Comparison of ENCODE assay signal across 29 cellular contexts in genomic region chr2:20168727-20169696, GRCh38. TPM values are rescaled to one million over a fixed set of nuclear protein-coding genes. Genes with fewer than 3 reads are reported as not detected.
DNase-seq lines count a peak whose midpoint lies in the region; ATAC-seq and TF ChIP-seq lines count a peak whose summit lies in the region.
"Had no signal": no experiment of that assay in that cellular context is flagged by ENCODE, and none has a peak within 500 bp of the region (broad histone marks: within the 10 kb centered on the region; RNA-seq: fewer than 3 reads in every experiment).

No MANE protein-coding gene starts in this region.

- H3K4me2 ChIP-seq in mesenchymal stem cell (ENCODE audit: low read length, poor library complexity, severe bottlenecking), result no peak overlapping the region

- no peak overlapping the region for H2BK120ac ChIP-seq in mesenchymal stem cell (ENCODE audit: low read depth, low read length)

- no peaks in the 10 kb centered on the region for H3K36me3 ChIP-seq in H7 (replicated peaks; ENCODE audit: control insufficient read depth, insufficient read depth, low read length)
- H3K36me3 ChIP-seq in mesenchymal stem cell (ENCODE audit: control insufficient read depth in 1 of 2, insufficient read depth in 2 of 2, low read depth in 1 of 2, low read length in 2 of 2), result no peaks in the 10 kb centered on the region
- no peaks in the 10 kb centered on the region for H3K36me3 ChIP-seq in suprapubic skin
- H3K36me3 ChIP-seq in thyroid gland, result no peaks in the 10 kb centered on the region
- H3K36me3 ChIP-seq: pancreas, uterus had no signal

- H3K23ac ChIP-seq in mesenchymal stem cell (ENCODE audit: low read length in 2 of 2), result no peak overlapping the region

- H3K9ac ChIP-seq in mesenchymal stem cell (ENCODE audit: low read length), result no peak overlapping the region

- TF ChIP-seq POLR2A in suprapubic skin (IDR thresholded peaks at IDR 0.05), result no peak
- no peak for TF ChIP-seq POLR2A in thyroid gland (IDR thresholded peaks at IDR 0.05)

- TF ChIP-seq EP300 in suprapubic skin (IDR thresholded peaks at IDR 0.05), result no peak

- 86% methylated on average over 21 of the region's 26 CpGs for WGBS in mesenchymal stem cell
- WGBS in suprapubic skin, result 73% methylated on average over 13 of the region's 26 CpGs
- 86 to 90% methylated on average over 15 to 16 of the region's 26 CpGs for WGBS in thyroid gland, 2 donors

- no peak overlapping the region for H3K14ac ChIP-seq in mesenchymal stem cell (ENCODE audit: low read length in 2 of 2)

- no peak overlapping the region for H3K27ac Mint-ChIP-seq in chondrocyte (ENCODE audit: unreplicated experiment)
- H3K27ac Mint-ChIP-seq: activated CD4-positive, alpha-beta T cell treated with anti-CD3 and anti-CD28 coated beads, Interleukin-2, amount 10 ng/mL, durations not matched to agents 7 days and 5 days; activated naive CD8-positive, alpha-beta T cell treated with anti-CD3 and anti-CD28 coated beads, Interleukin-2, amount 10 ng/mL, durations not matched to agents 7 days and 5 days; activated T-cell treated with anti-CD3 and anti-CD28 coated beads, Interleukin-2, amount 50 U/mL, for 24 hours; B cell; natural killer cell; stimulated activated naive B cell treated with anti-CD40 and anti-IgM and Interleukin-4, amounts not matched to agents 10 μg/mL and 1 μg/mL and 100 μg/mL, for 72 hours had no signal

- H2BK15ac ChIP-seq in mesenchymal stem cell (ENCODE audit: low read depth, poor library complexity, severe bottlenecking), result no peak overlapping the region

- H2BK5ac ChIP-seq in mesenchymal stem cell (ENCODE audit: low read depth, low read length, poor library complexity, severe bottlenecking), result no peak overlapping the region

- no peaks in the 10 kb centered on the region for H3K9me3 ChIP-seq in mesenchymal stem cell (ENCODE audit: control insufficient read depth, low read length)
- no peaks in the 10 kb centered on the region for H3K9me3 ChIP-seq in suprapubic skin
- no peaks in the 10 kb centered on the region for H3K9me3 ChIP-seq in thyroid gland
- H3K9me3 ChIP-seq: pancreas, uterus had no signal

- no peak overlapping the region for H4K8ac ChIP-seq in mesenchymal stem cell (ENCODE audit: low read length)

- H3K27me3 ChIP-seq in H7 (ENCODE audit: control insufficient read depth, insufficient read depth, low read length), result no peaks in the 10 kb centered on the region
- no peaks in the 10 kb centered on the region for H3K27me3 ChIP-seq in mesenchymal stem cell (ENCODE audit: control insufficient read depth in 1 of 2, insufficient read depth in 1 of 2, low read length in 2 of 2)
- no peaks in the 10 kb centered on the region for H3K27me3 ChIP-seq in suprapubic skin
- H3K27me3 ChIP-seq in thyroid gland, result no peaks in the 10 kb centered on the region
- H3K27me3 ChIP-seq: pancreas, uterus had no signal

- H4K91ac ChIP-seq in mesenchymal stem cell (ENCODE audit: low read length), result peak overlapping the region; percentile 29

- H3K4me3 Mint-ChIP-seq in chondrocyte (ENCODE audit: unreplicated experiment), result no peak overlapping the region
- H3K4me3 Mint-ChIP-seq: activated CD4-positive, alpha-beta T cell treated with anti-CD3 and anti-CD28 coated beads, Interleukin-2, amount 10 ng/mL, durations not matched to agents 7 days and 5 days; activated naive CD8-positive, alpha-beta T cell treated with anti-CD3 and anti-CD28 coated beads, Interleukin-2, amount 10 ng/mL, durations not matched to agents 7 days and 5 days; activated T-cell treated with anti-CD3 and anti-CD28 coated beads, Interleukin-2, amount 50 U/mL, for 24 hours; B cell; natural killer cell; stimulated activated naive B cell treated with anti-CD40 and anti-IgM and Interleukin-4, amounts not matched to agents 10 μg/mL and 1 μg/mL and 100 μg/mL, for 72 hours had no signal

- no peaks in the 10 kb centered on the region for H3K9me3 Mint-ChIP-seq in chondrocyte (ENCODE audit: low read depth)
- H3K9me3 Mint-ChIP-seq: activated CD4-positive, alpha-beta T cell treated with anti-CD3 and anti-CD28 coated beads, Interleukin-2, amount 10 ng/mL, durations not matched to agents 7 days and 5 days; activated naive CD8-positive, alpha-beta T cell treated with anti-CD3 and anti-CD28 coated beads, Interleukin-2, amount 10 ng/mL, durations not matched to agents 7 days and 5 days; activated T-cell treated with anti-CD3 and anti-CD28 coated beads, Interleukin-2, amount 50 U/mL, for 24 hours; IgD-negative memory B cell; natural killer cell; stimulated activated naive B cell treated with anti-CD40 and anti-IgM and Interleukin-4, amounts not matched to agents 10 μg/mL and 1 μg/mL and 100 μg/mL, for 72 hours had no signal

- H3K27me3 Mint-ChIP-seq in chondrocyte (ENCODE audit: low read depth), result no peaks in the 10 kb centered on the region

- H3K4me1 ChIP-seq in mesenchymal stem cell (ENCODE audit: control insufficient read depth, insufficient read depth, low read depth, low read length) (peaks cover 44% of the 10 kb centered on the region), suprapubic skin (peaks cover 42% of the 10 kb centered on the region), thyroid gland (peaks cover 0 to 3% of the 10 kb centered on the region in 2 donors)
- H3K4me1 ChIP-seq: pancreas, uterus had no signal

- H3K4me3 ChIP-seq in H7 (ENCODE audit: insufficient read depth, low read depth, low read length) (no peak overlapping the region), mesenchymal stem cell (ENCODE audit: insufficient read depth in 1 of 2, low read depth in 1 of 2, low read length in 2 of 2) (no peak overlapping the region), suprapubic skin (no peak overlapping the region), thyroid gland (replicated peaks in 1 of 3) (no peak overlapping the region)
- H3K4me3 ChIP-seq: pancreas, skin epidermis, uterus had no signal

- H2AK5ac ChIP-seq in mesenchymal stem cell (ENCODE audit: low read length, severe bottlenecking), result peak overlapping the region; percentile 37

- DNase-seq in H7 (peak; percentile 56), chondrocyte (ENCODE audit: low spot score) (peak; percentile 66), mesenchymal stem cell (no peak), suprapubic skin (ENCODE audit: low spot score in 2 of 2) (peak; percentile 55 to 64), thyroid gland (no peak)
- no peak for DNase-seq in activated CD4-positive, alpha-beta T cell treated with anti-CD3 and anti-CD28 coated beads for 1 hour
- no peak for DNase-seq in stimulated activated CD4-positive, alpha-beta T cell treated with anti-CD3 and anti-CD28 coated beads, Interleukin-12 subunit alpha, Interleukin-12 subunit beta, amount 100 ng/mL, for 4 hours
- DNase-seq: ACHN; activated CD4-positive, alpha-beta T cell treated with anti-CD3 and anti-CD28 coated beads, Interleukin-2, amount 10 ng/mL, durations not matched to agents 7 days and 5 days; activated gamma-delta T cell treated with Interleukin-2 at 50 U/mL for 16 hours; activated naive CD8-positive, alpha-beta T cell treated with anti-CD3 and anti-CD28 coated beads, Interleukin-2, amount 10 ng/mL, durations not matched to agents 7 days and 5 days; activated T-cell treated with anti-CD3 and anti-CD28 coated beads, Interleukin-2, amount 50 U/mL, for 24 hours; cortex of kidney; EL; HCEC 1CT; natural killer cell; NCI-H1436 treated with DMSO at 0.1 percent for 48 hours; NCI-H2107; NCI-H446; NCI-H774; RPMI8226; stimulated activated naive B cell treated with anti-CD40 and anti-IgM and Interleukin-4, amounts not matched to agents 10 μg/mL and 1 μg/mL and 100 μg/mL, for 72 hours; T1000; uterus had no signal

- no peak overlapping the region for H3K27ac ChIP-seq in mesenchymal stem cell (ENCODE audit: low read length, poor library complexity, severe bottlenecking)
- peak overlapping the region; percentile 17 for H3K27ac ChIP-seq in suprapubic skin
- H3K27ac ChIP-seq in thyroid gland, result no peak overlapping the region
- H3K27ac ChIP-seq: pancreas, uterus had no signal

- no peaks in the 10 kb centered on the region for H3K79me1 ChIP-seq in mesenchymal stem cell (replicated peaks; ENCODE audit: low read length, poor library complexity, severe bottlenecking)

- H3K18ac ChIP-seq in mesenchymal stem cell (ENCODE audit: low read depth in 1 of 2, low read length in 2 of 2), result no peak overlapping the region

- H3K36me3 Mint-ChIP-seq in chondrocyte (ENCODE audit: low read depth), result no peaks in the 10 kb centered on the region
- H3K36me3 Mint-ChIP-seq: activated naive CD8-positive, alpha-beta T cell treated with anti-CD3 and anti-CD28 coated beads, Interleukin-2, amount 10 ng/mL, durations not matched to agents 7 days and 5 days; IgD-negative memory B cell; natural killer cell; stimulated activated naive B cell treated with anti-CD40 and anti-IgM and Interleukin-4, amounts not matched to agents 10 μg/mL and 1 μg/mL and 100 μg/mL, for 72 hours had no signal

- ATAC-seq in GM18858 (IDR thresholded peaks at IDR 0.05; ENCODE audit: unreplicated experiment), result no peak
- ATAC-seq: natural killer cell; pancreas; stimulated activated naive B cell treated with anti-CD40 and anti-IgM and Interleukin-4, amounts not matched to agents 10 μg/mL and 1 μg/mL and 100 μg/mL, for 72 hours had no signal

- TF ChIP-seq CTCF in chondrocyte (IDR thresholded peaks at IDR 0.05) (no peak), suprapubic skin (IDR thresholded peaks at IDR 0.05) (no peak), thyroid gland (IDR thresholded peaks at IDR 0.05) (no peak)

- H3K4me1 Mint-ChIP-seq in chondrocyte (ENCODE audit: low read depth), result no peaks in the 10 kb centered on the region
- H3K4me1 Mint-ChIP-seq: activated CD4-positive, alpha-beta T cell treated with anti-CD3 and anti-CD28 coated beads, Interleukin-2, amount 10 ng/mL, durations not matched to agents 7 days and 5 days; activated naive CD8-positive, alpha-beta T cell treated with anti-CD3 and anti-CD28 coated beads, Interleukin-2, amount 10 ng/mL, durations not matched to agents 7 days and 5 days; B cell; IgD-negative memory B cell; natural killer cell; stimulated activated naive B cell treated with anti-CD40 and anti-IgM and Interleukin-4, amounts not matched to agents 10 μg/mL and 1 μg/mL and 100 μg/mL, for 72 hours had no signal

- H3K4ac ChIP-seq in mesenchymal stem cell (ENCODE audit: low read depth in 1 of 2, low read length in 2 of 2), result no peak overlapping the region

- H2BK12ac ChIP-seq in mesenchymal stem cell (ENCODE audit: low read length in 2 of 2), result no peak overlapping the region

- no peak overlapping the region for H2AFZ ChIP-seq in mesenchymal stem cell (ENCODE audit: low read depth, low read length)

- intact Hi-C loops in thyroid gland (cut with DNase I), result no loop called here

RNA-seq across cellular contexts. Expression of gene SDC1, which starts 55.9 kb away (rescaled TPM):
- 27.2 and 38.5 TPM in 2 replicates for total RNA-seq in H7 (2014; rRNA removed; shearing (Covaris generic))
- total RNA-seq in chondrocyte, result 11.4 to 13.2 TPM (median 12.6 TPM) in 3 replicates
- 8.4 TPM for polyA plus RNA-seq in mesenchymal stem cell (2013, experiment 1 of 2)
- 6.9 TPM for polyA plus RNA-seq in mesenchymal stem cell (2013, experiment 2 of 2)
- 100 to 1,000 TPM; 258 to 892 (median 636) TPM for total RNA-seq in suprapubic skin
- 10 to 100 TPM; 21.9 to 28.0 (median 24.7) TPM for total RNA-seq in thyroid gland
- total RNA-seq: B cell had no signal

Comparison
In these comparisons a context has a peak if more than half of its experiments do, and no peak if none do; other contexts are left out.
1. DNase-seq: peak in H7 (single experiment), chondrocyte (single experiment) and suprapubic skin (2 of 2); none in mesenchymal stem cell (single experiment), activated CD4-positive, alpha-beta T cell treated with anti-CD3 and anti-CD28 coated beads for 1 hour (single experiment), thyroid gland (0 of 2) and stimulated activated CD4-positive, alpha-beta T cell treated with anti-CD3 and anti-CD28 coated beads, Interleukin-12 subunit alpha, Interleukin-12 subunit beta, amount 100 ng/mL, for 4 hours (single experiment).